8 cellular contexts compared by ENCODE assay signal in the genomic region with DNA sequence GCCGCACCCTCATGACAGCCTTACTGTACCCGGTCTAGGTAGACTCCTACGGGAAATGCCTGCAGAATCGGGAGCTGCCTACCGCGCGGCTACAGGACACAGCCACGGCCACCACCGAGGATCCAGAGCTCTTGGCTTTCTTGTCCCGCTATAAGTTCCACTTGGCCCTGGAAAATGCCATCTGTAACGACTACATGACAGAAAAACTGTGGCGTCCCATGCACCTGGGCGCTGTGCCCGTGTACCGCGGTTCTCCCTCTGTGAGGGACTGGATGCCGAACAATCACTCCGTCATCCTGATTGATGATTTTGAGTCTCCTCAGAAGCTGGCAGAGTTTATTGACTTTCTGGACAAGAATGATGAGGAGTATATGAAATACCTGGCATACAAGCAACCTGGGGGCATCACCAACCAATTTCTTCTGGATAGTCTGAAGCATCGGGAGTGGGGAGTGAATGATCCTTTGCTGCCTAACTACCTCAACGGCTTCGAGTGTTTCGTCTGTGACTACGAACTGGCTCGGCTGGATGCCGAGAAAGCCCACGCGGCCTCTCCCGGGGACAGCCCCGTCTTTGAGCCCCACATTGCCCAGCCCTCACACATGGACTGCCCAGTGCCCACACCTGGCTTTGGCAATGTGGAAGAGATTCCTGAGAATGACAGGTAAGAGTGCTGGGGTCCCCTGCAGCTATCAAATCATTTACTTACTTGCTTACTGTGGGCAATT. TPM values are rescaled to one million over a fixed set of nuclear protein-coding genes. Genes with fewer than 3 reads are reported as not detected.
DNase-seq lines count a peak whose midpoint lies in the region; TF ChIP-seq lines count a peak whose summit lies in the region.

No MANE protein-coding gene starts in this region.

- H3K27ac ChIP-seq in caudate nucleus (ENCODE audit: low read depth, low read length) (peak overlapping the region; percentile 97), vagina (peak overlapping the region; percentile 95)

- peaks cover 40% of the 10 kb centered on the region for H3K4me1 ChIP-seq in vagina

- H3K9me3 Mint-ChIP-seq in mesothelial cell of epicardium, result no peaks in the 10 kb centered on the region

- peaks cover 36% of the 10 kb centered on the region for H3K4me1 Mint-ChIP-seq in mesothelial cell of epicardium

- H3K36me3 ChIP-seq in vagina, result peaks cover 0 to 41% of the 10 kb centered on the region in 2 donors

- H3K4me3 Mint-ChIP-seq in mesothelial cell of epicardium, result peak overlapping the region; percentile 90

- H3K27me3 Mint-ChIP-seq in mesothelial cell of epicardium (ENCODE audit: low read depth), result no peaks in the 10 kb centered on the region

- no peaks in the 10 kb centered on the region for H3K9me3 ChIP-seq in vagina

- peak overlapping the region; percentile 81 for H3K4me3 ChIP-seq in NB4 (ENCODE audit: low read depth, low read length)
- H3K4me3 ChIP-seq in vagina, result peak overlapping the region; percentile 78 to 79

- intact Hi-C loops in vagina (cut with DNase I), result no loop called here

- H3K27me3 ChIP-seq in vagina, result no peaks in the 10 kb centered on the region

- TF ChIP-seq CTCF in NB4 (IDR thresholded peaks at IDR 0.05; ENCODE audit: low read depth, low read length) (no peak), mesothelial cell of epicardium (IDR thresholded peaks at IDR 0.05; ENCODE audit: unreplicated experiment) (no peak), vagina (IDR thresholded peaks at IDR 0.05) (no peak)

- DNase-seq in NCI-H146 (lab: John Stamatoyannopoulos, UW) (peak; percentile 72), NCI-H146 treated with DMSO at 0.1 percent for 48 hours (lab: John Stamatoyannopoulos, UW; ENCODE audit: unreplicated experiment) (no peak), NB4 (ENCODE audit: low read depth) (peak; percentile 18), caudate nucleus (lab: John Stamatoyannopoulos, UW) (peak in 9 of 61 donors; percentile 30 to 67 (median 51)), mesothelial cell of epicardium (ENCODE audit: low spot score in 2 of 2, unreplicated experiment in 2 of 2) (no peak), vagina (ENCODE audit: extremely low spot score in 2 of 2) (no peak), HCEC 1CT (no peak), occipital lobe (lab: John Stamatoyannopoulos, UW) (no peak)

- peak overlapping the region; percentile 91 for H3K27ac Mint-ChIP-seq in mesothelial cell of epicardium

- TF ChIP-seq POLR2A in NB4 (IDR thresholded peaks at IDR 0.05; ENCODE audit: extremely low read depth, insufficient read length) (no peak), vagina (IDR thresholded peaks at IDR 0.05) (no peak)

- peaks cover 32% of the 10 kb centered on the region for H3K36me3 Mint-ChIP-seq in mesothelial cell of epicardium

RNA-seq across cellular contexts. Expression of gene CHCHD1, which starts 8.5 kb away (rescaled TPM):
- total RNA-seq in mesothelial cell of epicardium (21.0 to 23.5 TPM (median 23.1 TPM) in 3 replicates), vagina (19.6 TPM), occipital lobe (14.5 TPM)

RNA-seq across cellular contexts. Expression of gene ZSWIM8, which starts 12.1 kb away (rescaled TPM):
- total RNA-seq in mesothelial cell of epicardium, result 121 to 131 TPM (median 122 TPM) in 3 replicates
- 123 TPM for total RNA-seq in vagina
- 30.7 TPM for total RNA-seq in occipital lobe

RNA-seq across cellular contexts. Expression of gene SEC24C, which starts 29.1 kb away (rescaled TPM):
- total RNA-seq in mesothelial cell of epicardium, result 74.8 to 77.6 TPM (median 75.5 TPM) in 3 replicates
- 47.9 TPM for total RNA-seq in vagina
- total RNA-seq in occipital lobe, result 44.0 TPM

RNA-seq across cellular contexts. Expression of gene NDST2, which starts 38.1 kb away (rescaled TPM):
- total RNA-seq in mesothelial cell of epicardium, result 37.2 to 40.8 TPM (median 38.7 TPM) in 3 replicates
- 52.8 TPM for total RNA-seq in vagina
- 8.1 TPM for total RNA-seq in occipital lobe

Comparison
In these comparisons a context has a peak if more than half of its experiments do, and no peak if none do; other contexts are left out.
1. DNase-seq: peak in NCI-H146 (single experiment) and NB4 (single experiment); none in NCI-H146 treated with DMSO at 0.1 percent for 48 hours (single experiment), mesothelial cell of epicardium (0 of 2), vagina (0 of 2), HCEC 1CT (single experiment) and occipital lobe (single experiment).